27 cellular contexts compared by ENCODE assay signal in genomic region chr18:46010676-46011075, GRCh38.
"Had no signal": no experiment of that assay in that cellular context is flagged by ENCODE, and none has a peak within 500 bp of the region (broad histone marks: within the 10 kb centered on the region; RNA-seq: fewer than 3 reads in every experiment).

No MANE protein-coding gene starts in this region.

- H3K4me1 ChIP-seq: Peyer's patch had no signal

- H3K4me3 Mint-ChIP-seq: activated CD8-positive, alpha-beta memory T cell treated with anti-CD3 and anti-CD28 coated beads, Interleukin-2, amount 10 ng/mL, durations not matched to agents 7 days and 5 days; activated naive CD8-positive, alpha-beta T cell treated with anti-CD3 and anti-CD28 coated beads, Interleukin-2, amount 50 U/mL, for 24 hours; activated T-cell treated with anti-CD3 and anti-CD28 coated beads, Interleukin-2, amount 50 U/mL, for 24 hours; T-helper 1 cell treated with Interleukin-12 subunit alpha and Interleukin-12 subunit beta and Interleukin-4 antibody, amounts not matched to agents 30 μg/mL and 1 μg/mL, for 36 hours; WTC11 had no signal

- H3K27ac ChIP-seq: brain microvascular endothelial cell, cardiac muscle cell, Peyer's patch, RWPE1 had no signal

- H3K36me3 Mint-ChIP-seq: activated CD8-positive, alpha-beta memory T cell treated with anti-CD3 and anti-CD28 coated beads, Interleukin-2, amount 10 ng/mL, durations not matched to agents 7 days and 5 days; activated naive CD4-positive, alpha-beta T cell treated with anti-CD3 and anti-CD28 coated beads, Interleukin-2, amount 50 U/mL, for 72 hours; WTC11 had no signal

- H3K27me3 ChIP-seq: brain microvascular endothelial cell, cardiac muscle cell, Peyer's patch had no signal

- H3K27me3 Mint-ChIP-seq: activated CD8-positive, alpha-beta memory T cell treated with anti-CD3 and anti-CD28 coated beads, Interleukin-2, amount 10 ng/mL, durations not matched to agents 7 days and 5 days; activated naive CD8-positive, alpha-beta T cell treated with anti-CD3 and anti-CD28 coated beads, Interleukin-2, amount 50 U/mL, for 24 hours; activated T-cell treated with anti-CD3 and anti-CD28 coated beads, Interleukin-2, amount 50 U/mL, for 24 hours had no signal

- H3K36me3 ChIP-seq: brain microvascular endothelial cell, cardiac muscle cell, Peyer's patch had no signal

- H3K27ac Mint-ChIP-seq: activated CD8-positive, alpha-beta memory T cell treated with anti-CD3 and anti-CD28 coated beads, Interleukin-2, amount 10 ng/mL, durations not matched to agents 7 days and 5 days; activated naive CD4-positive, alpha-beta T cell treated with anti-CD3 and anti-CD28 coated beads, Interleukin-2, amount 50 U/mL, for 72 hours; activated naive CD8-positive, alpha-beta T cell treated with anti-CD3 and anti-CD28 coated beads, Interleukin-2, amount 50 U/mL, for 24 hours; activated T-cell treated with anti-CD3 and anti-CD28 coated beads, Interleukin-2, amount 50 U/mL, for 24 hours; T-helper 1 cell treated with Interleukin-12 subunit alpha and Interleukin-12 subunit beta and Interleukin-4 antibody, amounts not matched to agents 30 μg/mL and 1 μg/mL, for 36 hours; WTC11 had no signal

- H3K4me3 ChIP-seq: cardiac muscle cell, Peyer's patch had no signal

- H3K9me3 Mint-ChIP-seq: activated naive CD4-positive, alpha-beta T cell treated with anti-CD3 and anti-CD28 coated beads, Interleukin-2, amount 50 U/mL, for 72 hours; activated naive CD8-positive, alpha-beta T cell treated with anti-CD3 and anti-CD28 coated beads, Interleukin-2, amount 50 U/mL, for 24 hours; activated T-cell treated with anti-CD3 and anti-CD28 coated beads, Interleukin-2, amount 50 U/mL, for 24 hours; T-helper 1 cell treated with Interleukin-12 subunit alpha and Interleukin-12 subunit beta and Interleukin-4 antibody, amounts not matched to agents 30 μg/mL and 1 μg/mL, for 36 hours; WTC11 had no signal

- DNase-seq: activated CD4-positive, alpha-beta T cell treated with anti-CD3 and anti-CD28 coated beads for 48 hours; activated CD4-positive, alpha-beta T cell treated with anti-CD3 and anti-CD28 coated beads, Interleukin-2, amount 50 U/mL, for 48 hours; activated CD4-positive, CD25-positive, alpha-beta regulatory T cell treated with anti-CD3 and anti-CD28 coated beads, Interleukin-2, amount 50 U/mL, for 72 hours; activated CD8-positive, alpha-beta memory T cell treated with anti-CD3 and anti-CD28 coated beads, Interleukin-2, amount 10 ng/mL, durations not matched to agents 7 days and 5 days; activated effector memory CD4-positive, alpha-beta T cell treated with anti-CD3 and anti-CD28 coated beads, Interleukin-2, amount 50 U/mL, for 16 hours; activated naive CD4-positive, alpha-beta T cell treated with Interleukin-2 at 50 U/mL for 16 hours; activated naive CD8-positive, alpha-beta T cell treated with anti-CD3 and anti-CD28 coated beads, Interleukin-2, amount 50 U/mL, for 24 hours; activated T-cell treated with anti-CD3 and anti-CD28 coated beads, Interleukin-2, amount 50 U/mL, for 24 hours; amygdala; brain microvascular endothelial cell; KG1; NCI-H1092; NCI-H1417; NCI-H1694; NCI-H2029; NCI-H2107; NCI-H345; NCI-H510A treated with DMSO at 0.1 percent for 48 hours; NCI-H69; NK-92 treated with Interleukin-12 subunit alpha and Interleukin-12 subunit beta, amount 100 ng/mL, for 24 hours; Peyer's patch; SHP77 treated with DMSO at 0.1 percent for 48 hours had no signal

- H3K9me3 ChIP-seq: Peyer's patch had no signal
